ENCODE assay signal across 16 cellular contexts in the genomic region with DNA sequence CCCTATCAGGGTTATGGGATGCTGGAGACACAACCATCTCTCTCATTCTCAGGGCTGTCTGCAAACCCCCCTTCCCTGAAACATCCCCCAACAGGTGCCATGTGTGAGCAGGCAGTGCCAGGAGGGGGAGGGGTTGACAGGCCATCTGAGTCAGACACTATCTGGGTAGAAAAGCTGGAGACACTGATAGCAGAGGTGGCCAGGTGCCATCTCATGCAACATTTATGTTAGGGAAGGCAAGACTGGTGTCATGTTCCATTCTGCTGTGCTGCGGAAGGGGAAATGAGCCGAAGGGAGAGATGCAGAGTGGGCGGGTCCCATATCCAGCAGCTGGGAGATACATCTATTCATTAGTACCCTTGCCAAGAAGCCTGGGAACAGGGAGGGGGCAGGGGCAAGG. TPM values are rescaled to one million over a fixed set of nuclear protein-coding genes. Genes with fewer than 3 reads are reported as not detected.
A peak's percentile ranks its signal among the peaks of the same experiment; 100 is the strongest.
DNase-seq lines count a peak whose midpoint lies in the region; ATAC-seq and TF ChIP-seq lines count a peak whose summit lies in the region.
"Had no signal": no experiment of that assay in that cellular context is flagged by ENCODE, and none has a peak within 500 bp of the region (broad histone marks: within the 10 kb centered on the region; RNA-seq: fewer than 3 reads in every experiment).

No MANE protein-coding gene starts in this region.

- no peaks in the 10 kb centered on the region for H3K36me3 ChIP-seq in mucosa of descending colon (ENCODE audit: low read depth)
- H3K36me3 ChIP-seq: BLaER1 treated with 17β-estradiol and CSF1 and Interleukin-3, amounts not matched to agents 10 nM and 100 nM; brain microvascular endothelial cell; sigmoid colon; transverse colon had no signal

- peaks cover 1% of the 10 kb centered on the region for H3K4me1 Mint-ChIP-seq in progenitor cell of endocrine pancreas (ENCODE audit: low read depth)

- intact Hi-C loops in mucosa of descending colon (cut with DNase I, micrococcal nuclease) = no loop called here

- no peak overlapping the region for H3K27ac Mint-ChIP-seq in progenitor cell of endocrine pancreas
- H3K27ac Mint-ChIP-seq: stimulated activated memory B cell treated with anti-CD40 and anti-IgM and Interleukin-4, amounts not matched to agents 10 μg/mL and 1 μg/mL and 100 μg/mL, for 72 hours; T-cell had no signal

- peaks cover 11% of the 10 kb centered on the region for H3K27me3 Mint-ChIP-seq in progenitor cell of endocrine pancreas

- DNase-seq in M059J (ENCODE audit: low read depth) = peak; percentile 56
- DNase-seq in NCI-H2107 treated with DMSO at 0.1 percent for 48 hours (lab: John Stamatoyannopoulos, UW; ENCODE audit: unreplicated experiment) = peak; percentile 82
- DNase-seq in OCI-M1 (lab: John Stamatoyannopoulos, UW) = peak; percentile 41
- peak; percentile 72 for DNase-seq in myocyte (ENCODE audit: low read depth)
- DNase-seq in activated naive CD4-positive, alpha-beta T cell (lab: John Stamatoyannopoulos, UW) = no peak
- DNase-seq in progenitor cell of endocrine pancreas (ENCODE audit: low spot score, unreplicated experiment) = no peak
- DNase-seq in mucosa of descending colon = no peak
- DNase-seq in DMS114 treated with DMSO at 0.1 percent for 48 hours (lab: John Stamatoyannopoulos, UW; ENCODE audit: unreplicated experiment) = no peak
- DNase-seq: activated naive CD4-positive, alpha-beta T cell treated with Interleukin-2 at 50 U/mL for 16 hours; brain microvascular endothelial cell; mammary epithelial cell; sigmoid colon; T-cell; transverse colon had no signal

- H3K4me1 ChIP-seq in mucosa of descending colon (ENCODE audit: low read depth) = peaks cover 5% of the 10 kb centered on the region

- no peak overlapping the region for H3K4me3 ChIP-seq in mucosa of descending colon
- H3K4me3 ChIP-seq: BLaER1 treated with 17β-estradiol and CSF1 and Interleukin-3, amounts not matched to agents 10 nM and 100 nM; sigmoid colon; transverse colon had no signal

- H3K9me3 ChIP-seq in mucosa of descending colon = no peaks in the 10 kb centered on the region
- H3K9me3 ChIP-seq: BLaER1 treated with 17β-estradiol and CSF1 and Interleukin-3, amounts not matched to agents 10 nM and 100 nM; sigmoid colon; transverse colon had no signal

- TF ChIP-seq CTCF in progenitor cell of endocrine pancreas (IDR thresholded peaks at IDR 0.05; ENCODE audit: unreplicated experiment) = no peak
- no peak for TF ChIP-seq CTCF in mucosa of descending colon (IDR thresholded peaks at IDR 0.05)

- no peaks in the 10 kb centered on the region for H3K9me3 Mint-ChIP-seq in progenitor cell of endocrine pancreas (ENCODE audit: low read depth)
- H3K9me3 Mint-ChIP-seq: stimulated activated memory B cell treated with anti-CD40 and anti-IgM and Interleukin-4, amounts not matched to agents 10 μg/mL and 1 μg/mL and 100 μg/mL, for 72 hours; T-cell had no signal

- no peak overlapping the region for H3K4me3 Mint-ChIP-seq in progenitor cell of endocrine pancreas (ENCODE audit: low read depth)
- H3K4me3 Mint-ChIP-seq: stimulated activated memory B cell treated with anti-CD40 and anti-IgM and Interleukin-4, amounts not matched to agents 10 μg/mL and 1 μg/mL and 100 μg/mL, for 72 hours; T-cell had no signal

- no peaks in the 10 kb centered on the region for H3K36me3 Mint-ChIP-seq in progenitor cell of endocrine pancreas (ENCODE audit: insufficient read depth)
- H3K36me3 Mint-ChIP-seq: stimulated activated memory B cell treated with anti-CD40 and anti-IgM and Interleukin-4, amounts not matched to agents 10 μg/mL and 1 μg/mL and 100 μg/mL, for 72 hours; T-cell had no signal

- no peak for ATAC-seq in mucosa of descending colon
- ATAC-seq: stimulated activated memory B cell treated with anti-CD40 and anti-IgM and Interleukin-4, amounts not matched to agents 10 μg/mL and 1 μg/mL and 100 μg/mL, for 72 hours; T-cell had no signal

RNA-seq across cellular contexts. Expression of gene LHFPL5, which starts 3.5 kb away (rescaled TPM):
- total RNA-seq in M059J (2014; rRNA removed; shearing (Covaris generic)) = not detected in 2 replicates
- total RNA-seq in myocyte (not detected in 2 replicates), progenitor cell of endocrine pancreas (not detected in 2 replicates), mucosa of descending colon (under 1 TPM in 1 of 3 donors, not detected in 2; 0.19 TPM)
- not detected for polyA plus RNA-seq in myocyte (2012)
- total RNA-seq: mammary epithelial cell, T-cell, transverse colon had no signal
- polyA plus RNA-seq: mammary epithelial cell had no signal

RNA-seq across cellular contexts. Expression of gene CLPS, which starts 11.6 kb away (rescaled TPM):
- total RNA-seq in M059J (2014; rRNA removed; shearing (Covaris generic)) = not detected in 2 replicates
- total RNA-seq in myocyte (not detected in 2 replicates), progenitor cell of endocrine pancreas (0.87 and 1.7 TPM in 2 replicates), mucosa of descending colon (not detected)
- not detected for polyA plus RNA-seq in myocyte (2012)
- total RNA-seq: mammary epithelial cell, sigmoid colon, transverse colon had no signal
- polyA plus RNA-seq: mammary epithelial cell had no signal

RNA-seq across cellular contexts. Expression of gene CLPSL1, which starts 27.9 kb away (rescaled TPM):
- total RNA-seq in M059J (2014; rRNA removed; shearing (Covaris generic)) = not detected in 2 replicates
- not detected in 2 replicates for total RNA-seq in myocyte
- polyA plus RNA-seq in myocyte (2012) = not detected
- not detected in 2 replicates for total RNA-seq in progenitor cell of endocrine pancreas
- total RNA-seq in mucosa of descending colon = not detected
- total RNA-seq: mammary epithelial cell, sigmoid colon, T-cell, transverse colon had no signal
- polyA plus RNA-seq: mammary epithelial cell, sigmoid colon had no signal

RNA-seq across cellular contexts. Expression of gene CLPSL2, which starts 32.3 kb away (rescaled TPM):
- not detected in 2 replicates for total RNA-seq in M059J (2014; rRNA removed; shearing (Covaris generic))
- total RNA-seq in myocyte (not detected in 2 replicates), progenitor cell of endocrine pancreas (not detected in 2 replicates), mucosa of descending colon (not detected)
- polyA plus RNA-seq in myocyte (2012) = not detected
- total RNA-seq: mammary epithelial cell, sigmoid colon, T-cell, transverse colon had no signal
- polyA plus RNA-seq: mammary epithelial cell, sigmoid colon had no signal

Comparison
In these comparisons a context has a peak if more than half of its experiments do, and no peak if none do; other contexts are left out.
1. DNase-seq: peak in M059J (single experiment), NCI-H2107 treated with DMSO at 0.1 percent for 48 hours (single experiment), OCI-M1 (single experiment) and myocyte (single experiment); none in activated naive CD4-positive, alpha-beta T cell (0 of 4), progenitor cell of endocrine pancreas (single experiment), mucosa of descending colon (0 of 3) and DMS114 treated with DMSO at 0.1 percent for 48 hours (single experiment).